1 cellular context compared by ENCODE assay signal in the genomic region with DNA sequence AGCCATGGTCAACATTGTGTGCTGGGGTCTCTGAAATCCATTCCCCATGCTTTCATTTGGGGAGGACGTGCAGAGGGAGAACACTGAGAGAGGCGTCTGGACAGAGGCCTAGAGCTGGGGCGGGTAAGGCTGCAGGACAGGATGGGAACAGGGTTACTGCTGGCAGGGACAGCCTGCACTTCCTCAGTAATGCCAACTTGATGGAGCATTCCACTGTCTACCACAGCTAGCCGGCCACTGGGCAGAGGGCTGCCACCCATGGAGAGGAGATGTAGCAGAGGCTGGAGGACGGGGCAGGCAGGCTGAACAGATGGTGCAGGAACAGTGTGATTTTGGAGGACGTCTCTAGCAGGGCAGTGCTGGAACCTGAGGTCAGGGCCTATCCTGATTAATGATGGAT.
TF ChIP-seq lines count a peak whose summit lies in the region.

No MANE protein-coding gene starts in this region.

TF ChIP-seq in H1, 55 proteins besides CTCF, POLR2A, EP300 and RAD21:
- no peak for TF ChIP-seq TAF7 (optimal IDR thresholded peaks at IDR 0.05; ENCODE audit: borderline replicate concordance, low read depth, low read length)
- no peak for TF ChIP-seq HDAC2 (IDR thresholded peaks at IDR 0.05; ENCODE audit: borderline replicate concordance in 1 of 2, low read depth in 2 of 2, low read length in 2 of 2)
- TF ChIP-seq, protein P1, sequence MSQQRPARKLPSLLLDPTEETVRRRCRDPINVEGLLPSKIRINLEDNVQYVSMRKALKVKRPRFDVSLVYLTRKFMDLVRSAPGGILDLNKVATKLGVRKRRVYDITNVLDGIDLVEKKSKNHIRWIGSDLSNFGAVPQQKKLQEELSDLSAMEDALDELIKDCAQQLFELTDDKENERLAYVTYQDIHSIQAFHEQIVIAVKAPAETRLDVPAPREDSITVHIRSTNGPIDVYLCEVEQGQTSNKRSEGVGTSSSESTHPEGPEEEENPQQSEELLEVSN (IDR thresholded peaks at IDR 0.05), result no peak
- no peak for TF ChIP-seq NANOG (IDR thresholded peaks at IDR 0.05; ENCODE audit: insufficient read depth, low read depth, low read length, poor library complexity, severe bottlenecking)
- TF ChIP-seq SAP30 (IDR thresholded peaks at IDR 0.05; ENCODE audit: insufficient read depth, insufficient replicate concordance, low read length), result no peak
- no peak for TF ChIP-seq RNF2 (IDR thresholded peaks at IDR 0.05; ENCODE audit: borderline replicate concordance, low read depth, low read length, missing control alignments, poor library complexity, severe bottlenecking)
- TF ChIP-seq GABPA (IDR thresholded peaks at IDR 0.05; ENCODE audit: borderline replicate concordance, insufficient read depth, low read length), result no peak
- TF ChIP-seq KDM4A (IDR thresholded peaks at IDR 0.05; ENCODE audit: low read depth, low read length, severe bottlenecking), result no peak
- TF ChIP-seq EGR1 (IDR thresholded peaks at IDR 0.05; ENCODE audit: borderline replicate concordance, low read depth, low read length), result no peak
- TF ChIP-seq SP4 (IDR thresholded peaks at IDR 0.05; ENCODE audit: low read length), result no peak
- no peak for TF ChIP-seq SIN3A (conservative IDR thresholded peaks at IDR 0.05 in 1 of 2, IDR thresholded peaks at IDR 0.05 in 1 of 2; ENCODE audit: low read depth in 1 of 2, low read length in 2 of 2)
- TF ChIP-seq KDM5A (IDR thresholded peaks at IDR 0.05; ENCODE audit: low read length), result no peak
- no peak for TF ChIP-seq PHF8 (conservative IDR thresholded peaks at IDR 0.05; ENCODE audit: low read depth, low read length)
- TF ChIP-seq, protein P2, sequence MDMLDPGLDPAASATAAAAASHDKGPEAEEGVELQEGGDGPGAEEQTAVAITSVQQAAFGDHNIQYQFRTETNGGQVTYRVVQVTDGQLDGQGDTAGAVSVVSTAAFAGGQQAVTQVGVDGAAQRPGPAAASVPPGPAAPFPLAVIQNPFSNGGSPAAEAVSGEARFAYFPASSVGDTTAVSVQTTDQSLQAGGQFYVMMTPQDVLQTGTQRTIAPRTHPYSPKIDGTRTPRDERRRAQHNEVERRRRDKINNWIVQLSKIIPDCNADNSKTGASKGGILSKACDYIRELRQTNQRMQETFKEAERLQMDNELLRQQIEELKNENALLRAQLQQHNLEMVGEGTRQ (IDR thresholded peaks at IDR 0.05; ENCODE audit: low read length), result no peak
- no peak for TF ChIP-seq SIRT6 (IDR thresholded peaks at IDR 0.05; ENCODE audit: low read length)
- no peak for TF ChIP-seq POLR2AphosphoS5 (IDR thresholded peaks at IDR 0.05; ENCODE audit: low read depth, low read length)
